Comparison of ENCODE assay signal across 27 cellular contexts in genomic region chr5:120740989-120741388, GRCh38.
"Had no signal": no experiment of that assay in that cellular context is flagged by ENCODE, and none has a peak within 500 bp of the region (broad histone marks: within the 10 kb centered on the region; RNA-seq: fewer than 3 reads in every experiment).

No MANE protein-coding gene starts in this region.

- H3K4me1 ChIP-seq: esophagus squamous epithelium had no signal

- DNase-seq: activated CD4-positive, alpha-beta memory T cell treated with anti-CD3 and anti-CD28 coated beads for 36 hours; activated CD4-positive, alpha-beta T cell treated with anti-CD3 and anti-CD28 coated beads for 36 hours; activated CD4-positive, alpha-beta T cell treated with anti-CD3 and anti-CD28 coated beads, Interleukin-2, amount 10 ng/mL, durations not matched to agents 24 days and 14 days; activated CD4-positive, CD25-positive, alpha-beta regulatory T cell; activated CD4-positive, CD25-positive, alpha-beta regulatory T cell treated with anti-CD3 and anti-CD28 coated beads, Interleukin-2, amount 50 U/mL, for 72 hours; activated CD8-positive, alpha-beta memory T cell treated with anti-CD3 and anti-CD28 coated beads, Interleukin-2, amount 50 U/mL, for 48 hours; activated effector memory CD4-positive, alpha-beta T cell treated with Interleukin-2 at 50 U/mL for 16 hours; activated gamma-delta T cell treated with Interleukin-2 at 50 U/mL for 16 hours; activated naive CD4-positive, alpha-beta T cell treated with anti-CD3 and anti-CD28 coated beads, Interleukin-2, amount 50 U/mL, for 16 hours; activated naive CD4-positive, alpha-beta T cell treated with Interleukin-2 at 50 U/mL for 16 hours; activated T-cell treated with anti-CD3 and anti-CD28 coated beads for 4 hours; activated T-cell treated with anti-CD3 and anti-CD28 coated beads, Interleukin-2, amount 50 U/mL, for 24 hours; activated T-cell treated with anti-CD3 and anti-CD28 coated beads, Interleukin-2, amount 50 U/mL, for 72 hours; amniotic stem cell; anterior cingulate cortex; brain microvascular endothelial cell; dermis blood vessel endothelial cell; effector CD4-positive, alpha-beta T cell; effector memory CD8-positive, alpha-beta T cell; esophagus squamous epithelium; foreskin melanocyte; T-helper 2 cell had no signal

- H3K27me3 ChIP-seq: brain microvascular endothelial cell, esophagus squamous epithelium had no signal

- ATAC-seq: activated CD4-positive, alpha-beta T cell treated with anti-CD3 and anti-CD28 coated beads for 36 hours; activated T-cell treated with anti-CD3 and anti-CD28 coated beads, Interleukin-2, amount 50 U/mL, for 72 hours; effector memory CD8-positive, alpha-beta T cell had no signal

- H3K36me3 ChIP-seq: brain microvascular endothelial cell, esophagus squamous epithelium had no signal

- H3K9me3 ChIP-seq: esophagus squamous epithelium had no signal

- H3K27ac ChIP-seq: brain microvascular endothelial cell, coronary artery, epithelial cell of prostate, esophagus squamous epithelium had no signal

- H3K4me3 ChIP-seq: coronary artery, esophagus squamous epithelium had no signal

- FAIRE-seq: astrocyte, bronchial epithelial cell, endothelial cell of umbilical vein had no signal
